In genomic region chr1:9844106-9844505, GRCh38 we compare ENCODE assay signal across 15 cellular contexts. TPM values are rescaled to one million over a fixed set of nuclear protein-coding genes. Genes with fewer than 3 reads are reported as not detected.
DNase-seq lines count a peak whose midpoint lies in the region; ATAC-seq, FAIRE-seq and TF ChIP-seq lines count a peak whose summit lies in the region.
"Had no signal": no experiment of that assay in that cellular context is flagged by ENCODE, and none has a peak within 500 bp of the region (broad histone marks: within the 10 kb centered on the region; RNA-seq: fewer than 3 reads in every experiment).

No MANE protein-coding gene starts in this region.

- no peak overlapping the region for H2AK5ac ChIP-seq in H1 (ENCODE audit: low read depth, low read length)

- peaks cover 15% of the 10 kb centered on the region for H3K4me1 Mint-ChIP-seq in CD14-positive monocyte

- H3K27ac Mint-ChIP-seq in CD14-positive monocyte = no peak overlapping the region
- H3K27ac Mint-ChIP-seq: activated naive CD4-positive, alpha-beta T cell treated with anti-CD3 and anti-CD28 coated beads, Interleukin-2, amount 10 ng/mL, durations not matched to agents 7 days and 5 days; stimulated activated naive B cell treated with anti-CD40 and anti-IgM and Interleukin-4, amounts not matched to agents 10 μg/mL and 1 μg/mL and 100 μg/mL, for 72 hours; T-helper 1 cell treated with Interleukin-12 subunit alpha and Interleukin-12 subunit beta and Interleukin-4 antibody, amounts not matched to agents 30 μg/mL and 1 μg/mL, for 36 hours had no signal

- H3K27me3 ChIP-seq in heart right ventricle (no peaks in the 10 kb centered on the region), H1 (replicated peaks in 1 of 4; ENCODE audit: control insufficient read depth in 3 of 4, extremely low read depth in 1 of 4, insufficient read depth in 3 of 4, low read length in 3 of 4) (no peaks in the 10 kb centered on the region), mucosa of rectum (ENCODE audit: control insufficient read depth in 2 of 2, insufficient read depth in 2 of 2, low read length in 2 of 2) (no peaks in the 10 kb centered on the region), aorta (ENCODE audit: control insufficient read depth in 1 of 2, insufficient read depth in 2 of 2, low read length in 1 of 2) (no peaks in the 10 kb centered on the region)

- peaks cover 0 to 8% (median 6%) of the 10 kb centered on the region in 7 donors for H3K9me3 Mint-ChIP-seq in CD14-positive monocyte
- H3K9me3 Mint-ChIP-seq: activated naive CD4-positive, alpha-beta T cell treated with anti-CD3 and anti-CD28 coated beads, Interleukin-2, amount 10 ng/mL, durations not matched to agents 7 days and 5 days; stimulated activated naive B cell treated with anti-CD40 and anti-IgM and Interleukin-4, amounts not matched to agents 10 μg/mL and 1 μg/mL and 100 μg/mL, for 72 hours; T-helper 1 cell treated with Interleukin-12 subunit alpha and Interleukin-12 subunit beta and Interleukin-4 antibody, amounts not matched to agents 30 μg/mL and 1 μg/mL, for 36 hours had no signal

- H3K9ac ChIP-seq in H1 (replicated peaks in 1 of 4; ENCODE audit: extremely low read depth in 1 of 4, low read depth in 3 of 4, low read length in 3 of 4) = no peak overlapping the region
- peak overlapping the region in 1 of 2 donors; percentile 50 for H3K9ac ChIP-seq in mucosa of rectum (ENCODE audit: low read depth in 1 of 2, low read length in 2 of 2)

- H2BK12ac ChIP-seq in H1 (ENCODE audit: low read depth, low read length) = 0 out of 2 replicates have a peak overlapping the region, but pooled peaks have one; percentile 68

- no peak overlapping the region for H2BK15ac ChIP-seq in H1 (ENCODE audit: low read length)

- H3K56ac ChIP-seq in H1 (replicated peaks; ENCODE audit: insufficient read length, low read depth, low read length) = no peak overlapping the region

- no peak for DNase-seq in heart right ventricle
- DNase-seq in Right ventricle myocardium inferior (ENCODE audit: missing footprints) = no peak
- DNase-seq in H1 (ENCODE audit: low read depth in 1 of 2, low spot score in 2 of 2) = no peak
- no peak for DNase-seq in aorta
- no peak for DNase-seq in HEK293T (ENCODE audit: extremely low spot score)
- DNase-seq in CD14-positive monocyte (ENCODE audit: low spot score) = no peak
- DNase-seq: activated CD4-positive, alpha-beta T cell treated with anti-CD3 and anti-CD28 coated beads for 1 hour; activated naive CD4-positive, alpha-beta T cell treated with anti-CD3 and anti-CD28 coated beads, Interleukin-2, amount 10 ng/mL, durations not matched to agents 7 days and 5 days; GF-D8; stimulated activated naive B cell treated with anti-CD40 and anti-IgM and Interleukin-4, amounts not matched to agents 10 μg/mL and 1 μg/mL and 100 μg/mL, for 72 hours had no signal

- H3K79me1 ChIP-seq in H1 (ENCODE audit: low read depth, low read length) = no peaks in the 10 kb centered on the region

- no peak overlapping the region for H4K91ac ChIP-seq in H1 (replicated peaks; ENCODE audit: insufficient read length, low read length)

- H3K27ac ChIP-seq in heart right ventricle = peak overlapping the region in 7 of 10 donors; percentile 19 to 58 (median 31)
- H3K27ac ChIP-seq in H1 (ENCODE audit: low read depth, low read length) = no peak overlapping the region
- peak overlapping the region; percentile 70 to 80 for H3K27ac ChIP-seq in mucosa of rectum (ENCODE audit: low read depth in 2 of 2, low read length in 2 of 2)
- no peak overlapping the region for H3K27ac ChIP-seq in aorta (ENCODE audit: low read depth in 1 of 2, low read length in 2 of 2)

- H3K23ac ChIP-seq in H1 (ENCODE audit: insufficient read length) = no peak overlapping the region

- no peak overlapping the region for H2BK20ac ChIP-seq in H1 (ENCODE audit: low read length)

- H4K20me1 ChIP-seq in H1 (replicated peaks in 1 of 2; ENCODE audit: control insufficient read depth in 1 of 2, insufficient read depth in 2 of 2, low read length in 2 of 2) = peaks cover 0 to 1% of the 10 kb centered on the region in 2 experiments

- TF ChIP-seq EP300 in H1 (IDR thresholded peaks at IDR 0.05; ENCODE audit: borderline replicate concordance in 1 of 2, low read depth in 2 of 2, low read length in 2 of 2) = no peak

- H3K4me2 ChIP-seq in H1 (ENCODE audit: insufficient read depth in 1 of 2, low read depth in 2 of 2, low read length in 2 of 2) = no peak overlapping the region
- H3K4me2 ChIP-seq: smooth muscle cell had no signal

- H2BK120ac ChIP-seq in H1 (replicated peaks; ENCODE audit: low read depth, low read length) = no peak overlapping the region

- no peak overlapping the region for H3K4me3 Mint-ChIP-seq in CD14-positive monocyte
- H3K4me3 Mint-ChIP-seq: activated naive CD4-positive, alpha-beta T cell treated with anti-CD3 and anti-CD28 coated beads, Interleukin-2, amount 10 ng/mL, durations not matched to agents 7 days and 5 days; stimulated activated naive B cell treated with anti-CD40 and anti-IgM and Interleukin-4, amounts not matched to agents 10 μg/mL and 1 μg/mL and 100 μg/mL, for 72 hours; T-helper 1 cell treated with Interleukin-12 subunit alpha and Interleukin-12 subunit beta and Interleukin-4 antibody, amounts not matched to agents 30 μg/mL and 1 μg/mL, for 36 hours had no signal

- H2AFZ ChIP-seq in H1 (ENCODE audit: low read length) = no peak overlapping the region

- peak in 4 of 8 donors; percentile 14 to 44 (median 28) for ATAC-seq in heart right ventricle
- ATAC-seq in Right ventricle myocardium inferior = no peak
- peak; percentile 2 for ATAC-seq in aorta (ENCODE audit: low FRiP score)
- ATAC-seq in GM18511 (IDR thresholded peaks at IDR 0.05; ENCODE audit: unreplicated experiment) = no peak
- ATAC-seq: stimulated activated naive B cell treated with anti-CD40 and anti-IgM and Interleukin-4, amounts not matched to agents 10 μg/mL and 1 μg/mL and 100 μg/mL, for 72 hours had no signal

- POLR2A ChIA-PET in H1 (lab: Charles Lee; ENCODE audit: partially characterized antibody) (no interaction called here), HEK293T (lab: Yijun Ruan, JAX) (no interaction called here)

- no peak overlapping the region for H4K8ac ChIP-seq in H1 (ENCODE audit: extremely low read depth, insufficient read depth, low read length)

- no peak overlapping the region for H3K4ac ChIP-seq in H1 (replicated peaks; ENCODE audit: insufficient read length, low read depth, low read length)

- no peak for TF ChIP-seq RAD21 in H1 (IDR thresholded peaks at IDR 0.05 in 1 of 2, conservative IDR thresholded peaks at IDR 0.05 in 1 of 2; ENCODE audit: low read depth in 2 of 2, low read length in 2 of 2)

- TF ChIP-seq CTCF in heart right ventricle (IDR thresholded peaks at IDR 0.05) (no peak), H1 (IDR thresholded peaks at IDR 0.05; ENCODE audit: control extremely low read depth in 1 of 3, insufficient read depth in 1 of 3, low read depth in 1 of 3, low read length in 3 of 3) (no peak), CD14-positive monocyte (IDR thresholded peaks at IDR 0.05) (no peak)

- H3K4me1 ChIP-seq in heart right ventricle (peaks cover 5 to 63% (median 45%) of the 10 kb centered on the region in 9 donors), H1 (replicated peaks in 1 of 4; ENCODE audit: control insufficient read depth in 3 of 4, insufficient read depth in 4 of 4, low read length in 3 of 4) (peaks cover 0 to 22% (median 16%) of the 10 kb centered on the region in 4 experiments; a peak in 6 of 7 replicates), mucosa of rectum (ENCODE audit: control insufficient read depth in 2 of 2, insufficient read depth in 2 of 2, low read length in 2 of 2) (peaks cover 15 to 21% of the 10 kb centered on the region in 2 donors), aorta (ENCODE audit: control insufficient read depth in 1 of 2, insufficient read depth in 2 of 2, low read length in 2 of 2) (no peaks in the 10 kb centered on the region)

- no peaks in the 10 kb centered on the region for H3K9me3 ChIP-seq in heart right ventricle
- no peaks in the 10 kb centered on the region for H3K9me3 ChIP-seq in H1 (ENCODE audit: insufficient read depth in 2 of 2, low read depth in 1 of 2, low read length in 1 of 2)
- H3K9me3 ChIP-seq in mucosa of rectum (ENCODE audit: control insufficient read depth in 2 of 2, low read length in 2 of 2) = no peaks in the 10 kb centered on the region
- H3K9me3 ChIP-seq in aorta (ENCODE audit: control insufficient read depth, low read length) = no peaks in the 10 kb centered on the region

- CTCF ChIA-PET in H1 (lab: Charles Lee; ENCODE audit: partially characterized antibody) (interaction anchor here (0.5 to 5.3 kb wide), 8 partner anchors 16 to 348 kb away, joined by 3 to 29 read pairs (median 7); no protein-coding TSS in a partner anchor), HEK293T (lab: Yijun Ruan, JAX) (no interaction called here)

- H3K23me2 ChIP-seq in H1 (ENCODE audit: low read depth, low read length) = no peaks in the 10 kb centered on the region; the same call in 1 of the 2 replicates

- peaks cover 6% of the 10 kb centered on the region in 2 donors for H3K36me3 Mint-ChIP-seq in CD14-positive monocyte
- H3K36me3 Mint-ChIP-seq: activated naive CD4-positive, alpha-beta T cell treated with anti-CD3 and anti-CD28 coated beads, Interleukin-2, amount 10 ng/mL, durations not matched to agents 7 days and 5 days; stimulated activated naive B cell treated with anti-CD40 and anti-IgM and Interleukin-4, amounts not matched to agents 10 μg/mL and 1 μg/mL and 100 μg/mL, for 72 hours had no signal

- no peak overlapping the region for H4K5ac ChIP-seq in H1 (ENCODE audit: insufficient read length, low read depth, low read length)

- H3K36me3 ChIP-seq in heart right ventricle (peaks cover 0 to 6% (median 0%) of the 10 kb centered on the region in 9 donors), H1 (ENCODE audit: control insufficient read depth in 2 of 4, insufficient read depth in 4 of 4, low read length in 3 of 4) (no peaks in the 10 kb centered on the region), mucosa of rectum (ENCODE audit: control insufficient read depth in 2 of 2, insufficient read depth in 2 of 2, low read length in 2 of 2) (no peaks in the 10 kb centered on the region), aorta (ENCODE audit: control insufficient read depth in 1 of 2, insufficient read depth in 2 of 2, low read length in 1 of 2) (no peaks in the 10 kb centered on the region)

- no peak for TF ChIP-seq POLR2A in H1 (IDR thresholded peaks at IDR 0.05; ENCODE audit: control extremely low read depth in 1 of 2, low read depth in 2 of 2, low read length in 2 of 2)

- 0 out of 2 replicates have a peak overlapping the region, but pooled peaks have one; percentile 16 for H2BK5ac ChIP-seq in H1 (ENCODE audit: low read depth, low read length)

- no peak for FAIRE-seq in H1 (lab: Jason Lieb, UNC)
- FAIRE-seq: bronchial epithelial cell had no signal

- H3K79me2 ChIP-seq in H1 (ENCODE audit: control insufficient read depth in 1 of 2, insufficient read depth in 2 of 2, low read length in 2 of 2) = no peaks in the 10 kb centered on the region

- WGBS in heart right ventricle, 2 donors = 42 to 47% methylated on average over 12 of the region's 12 CpGs
- WGBS in H1 (ENCODE audit: extremely low coverage in 1 of 2, insufficient coverage in 1 of 2, insufficient read length in 1 of 2, insufficient replicate concordance in 2 of 2, low coverage in 1 of 2, low lambda C conversion rate in 2 of 2, missing lambda C conversion rate in 1 of 2), 2 experiments = 95% methylated on average over 10 of the region's 12 CpGs; no CpG with 5 or more reads in 1 of the 2 experiments
- 10% methylated on average over 11 to 12 of the region's 12 CpGs for WGBS in aorta, 2 donors

- no peak overlapping the region for H3K18ac ChIP-seq in H1 (ENCODE audit: extremely low read depth, low read length)

- no peak overlapping the region for H3K4me3 ChIP-seq in heart right ventricle
- H3K4me3 ChIP-seq in H1 (ENCODE audit: extremely low read depth in 1 of 4, insufficient read depth in 2 of 4, low read depth in 3 of 4, low read length in 4 of 4) = no peak overlapping the region
- H3K4me3 ChIP-seq in mucosa of rectum (ENCODE audit: low read length in 2 of 2) = no peak overlapping the region
- H3K4me3 ChIP-seq in aorta (ENCODE audit: low read length in 2 of 2) = no peak overlapping the region
- H3K4me3 ChIP-seq: smooth muscle cell had no signal

- H3K14ac ChIP-seq in H1 (ENCODE audit: insufficient read length) = no peak overlapping the region

- intact Hi-C loops in heart right ventricle (cut with DNase I) = no loop called here
- intact Hi-C loops in Right ventricle myocardium inferior (cut with DNase I) = no loop called here
- intact Hi-C loops in aorta (cut with DNase I) = no loop called here
- intact Hi-C loops in CD14-positive monocyte (cut with micrococcal nuclease) = no loop called here

- peaks cover 0 to 4% (median under 1%) of the 10 kb centered on the region in 3 donors for H3K27me3 Mint-ChIP-seq in CD14-positive monocyte (ENCODE audit: low read depth in 3 of 3)
- H3K27me3 Mint-ChIP-seq: stimulated activated naive B cell treated with anti-CD40 and anti-IgM and Interleukin-4, amounts not matched to agents 10 μg/mL and 1 μg/mL and 100 μg/mL, for 72 hours had no signal

RNA-seq across cellular contexts. Expression of gene CLSTN1, which starts 20.3 kb away (rescaled TPM):
- total RNA-seq in heart right ventricle = 10 to 100 TPM; 41.7 to 79.8 (median 64.2) TPM
- 10 to 100 TPM; 37.1 to 37.4 TPM for polyA plus RNA-seq in heart right ventricle
- total RNA-seq in Right ventricle myocardium inferior = 52.3 TPM
- total RNA-seq in H1 (2021; fragmentation: NEBNext Ultra II Directional; extraction: Animal tissue kit (Norgen Biotek cat#: 25700)) = 97.4 and 99.0 TPM in 2 replicates
- 34.2 and 55.4 TPM in 2 replicates for polyA plus RNA-seq in H1 (2011; rRNA removed)
- polyA plus RNA-seq in H1 (2011; cell fraction: cytosol; rRNA removed) = 38.7 TPM
- 87.5 TPM for polyA plus RNA-seq in H1 (2011; cell fraction: nucleus; rRNA removed)
- 78.7 to 109 TPM (median 97.3 TPM) in 4 replicates for polyA plus RNA-seq in H1 (2012, experiment 1 of 2)
- polyA plus RNA-seq in H1 (2012, experiment 2 of 2) = 84.4 TPM
- 126 TPM for polyA plus RNA-seq in H1 (2013, experiment 1 of 2)
- 110 TPM for polyA plus RNA-seq in H1 (2013, experiment 2 of 2)
- polyA minus RNA-seq in H1 (2011; rRNA and poly(A)+ RNA removed) = 42.8 and 45.5 TPM in 2 replicates
- polyA minus RNA-seq in H1 (2011; cell fraction: cytosol; rRNA and poly(A)+ RNA removed) = 54.3 TPM
- 31.1 TPM for polyA minus RNA-seq in H1 (2011; cell fraction: nucleus; rRNA and poly(A)+ RNA removed)
- total RNA-seq in aorta = 100 to 1,000 TPM in 1 of 2 donors, 10 to 100 TPM in 1; 85.3 to 113 TPM
- 10 to 100 TPM; 17.0 to 63.3 TPM for polyA plus RNA-seq in aorta
- polyA plus RNA-seq in CD14-positive monocyte = 1 to 10 TPM; 5.2 to 5.3 TPM

Comparison
In these comparisons a context has a peak if more than half of its experiments do, and no peak if none do; other contexts are left out.
1. H3K27ac ChIP-seq: peak in heart right ventricle (7 of 10) and mucosa of rectum (2 of 2); none in H1 (single experiment) and aorta (0 of 2).